ENCODE assay signal across 8 cellular contexts in genomic region chrX:2325076-2325784, GRCh38.
DNase-seq lines count a peak whose midpoint lies in the region; ATAC-seq and TF ChIP-seq lines count a peak whose summit lies in the region.

No MANE protein-coding gene starts in this region.

- H3K9ac ChIP-seq in SK-N-SH (no peak overlapping the region; the same call in 1 of the 2 replicates), endodermal cell (ENCODE audit: extremely low read depth, low read length, poor library complexity, severe bottlenecking) (no peak overlapping the region)

- no peaks in the 10 kb centered on the region for H3K9me2 ChIP-seq in SK-N-SH

- ATAC-seq in GM18498 (IDR thresholded peaks at IDR 0.05; ENCODE audit: unreplicated experiment), result peak; percentile 49
- ATAC-seq in GM19023 (IDR thresholded peaks at IDR 0.05; ENCODE audit: unreplicated experiment), result no peak
- ATAC-seq in HG02759 (IDR thresholded peaks at IDR 0.05; ENCODE audit: unreplicated experiment), result no peak
- ATAC-seq in GM21367 (IDR thresholded peaks at IDR 0.05; ENCODE audit: unreplicated experiment), result no peak

- H3K36me3 Mint-ChIP-seq in endodermal cell (ENCODE audit: low read depth) (peaks cover 4% of the 10 kb centered on the region), neural crest cell (ENCODE audit: low read depth) (peaks cover 11% of the 10 kb centered on the region)

- H3K9me3 ChIP-seq in SK-N-SH, result no peaks in the 10 kb centered on the region
- no peaks in the 10 kb centered on the region for H3K9me3 ChIP-seq in endodermal cell (ENCODE audit: control insufficient read depth, low read length)

- no peaks in the 10 kb centered on the region for H3K79me2 ChIP-seq in SK-N-SH (ENCODE audit: insufficient read depth)

- H3K36me3 ChIP-seq in SK-N-SH (replicated peaks in 1 of 2; ENCODE audit: control insufficient read depth in 1 of 2, insufficient read depth in 2 of 2, low read length in 1 of 2) (no peaks in the 10 kb centered on the region), endodermal cell (ENCODE audit: control insufficient read depth, insufficient read depth, low read length) (no peaks in the 10 kb centered on the region)

- H3K27me3 Mint-ChIP-seq in endodermal cell (ENCODE audit: insufficient read depth), result no peaks in the 10 kb centered on the region
- H3K27me3 Mint-ChIP-seq in neural crest cell (ENCODE audit: low read depth), result no peaks in the 10 kb centered on the region

- TF ChIP-seq CTCF in SK-N-SH (IDR thresholded peaks at IDR 0.05) (no peak), endodermal cell (conservative IDR thresholded peaks at IDR 0.05) (no peak), neural crest cell (conservative IDR thresholded peaks at IDR 0.05) (no peak)

- H3K4me3 ChIP-seq in SK-N-SH (ENCODE audit: low read depth in 2 of 2, low read length in 1 of 2) (peak overlapping the region in 1 of 2 experiments; percentile 32; a peak in 2 of 4 replicates), endodermal cell (ENCODE audit: low read length) (no peak overlapping the region)

- no peaks in the 10 kb centered on the region for H3F3A ChIP-seq in SK-N-SH (replicated peaks; ENCODE audit: insufficient read depth)

- no peaks in the 10 kb centered on the region for H3K27me3 ChIP-seq in SK-N-SH (ENCODE audit: insufficient read depth)
- H3K27me3 ChIP-seq in endodermal cell (ENCODE audit: control insufficient read depth, insufficient read depth, low read length, poor library complexity, severe bottlenecking), result no peaks in the 10 kb centered on the region

- POLR2A ChIA-PET in SK-N-SH (lab: Yijun Ruan, JAX), result no interaction called here

- H3K27ac Mint-ChIP-seq in endodermal cell (no peak overlapping the region), neural crest cell (ENCODE audit: unreplicated experiment) (no peak overlapping the region)

- no peaks in the 10 kb centered on the region for H4K20me1 ChIP-seq in SK-N-SH (ENCODE audit: insufficient read depth)

- peak overlapping the region; percentile 46; the same call in 1 of the 2 replicates for H2AFZ ChIP-seq in SK-N-SH (ENCODE audit: low read depth)

- CTCF ChIA-PET in SK-N-SH (lab: Yijun Ruan, JAX), result no interaction called here

- TF ChIP-seq RAD21 in SK-N-SH (IDR thresholded peaks at IDR 0.05; ENCODE audit: low read length), result no peak

- DNase-seq in SK-N-SH (peak; percentile 49), endodermal cell (peak; percentile 70), neural crest cell (ENCODE audit: low read depth, low spot score) (no peak), NCI-H146 (lab: John Stamatoyannopoulos, UW) (no peak)

- H3K4me1 Mint-ChIP-seq in endodermal cell (peaks cover 11% of the 10 kb centered on the region), neural crest cell (peaks cover 36% of the 10 kb centered on the region)

- no peak overlapping the region for H3K4me2 ChIP-seq in SK-N-SH

- H3K4me3 Mint-ChIP-seq in endodermal cell, result peak overlapping the region; percentile 38
- H3K4me3 Mint-ChIP-seq in neural crest cell, result peak overlapping the region; percentile 11

- H3K27ac ChIP-seq in SK-N-SH (ENCODE audit: low read depth in 2 of 2, low read length in 1 of 2) (peak overlapping the region; percentile 30 to 87), endodermal cell (ENCODE audit: low read depth, low read length) (no peak overlapping the region)

- TF ChIP-seq EP300 in SK-N-SH (IDR thresholded peaks at IDR 0.05; ENCODE audit: borderline replicate concordance in 1 of 2, low read depth in 1 of 2, low read length in 1 of 2), result no peak

- H3K4me1 ChIP-seq in SK-N-SH (ENCODE audit: control insufficient read depth in 1 of 2, insufficient read depth in 2 of 2, low read depth in 1 of 2, low read length in 1 of 2), result peaks cover 0 to 7% of the 10 kb centered on the region in 2 experiments; a peak in 1 of 4 replicates
- H3K4me1 ChIP-seq in endodermal cell (ENCODE audit: control insufficient read depth, insufficient read depth, low read length), result peaks cover 3% of the 10 kb centered on the region

- H3K9me3 Mint-ChIP-seq in endodermal cell, result no peaks in the 10 kb centered on the region
- peaks cover 9% of the 10 kb centered on the region for H3K9me3 Mint-ChIP-seq in neural crest cell

- 66% methylated on average over 27 of the region's 27 CpGs for WGBS in SK-N-SH (ENCODE audit: low lambda C conversion rate)
- WGBS in endodermal cell (ENCODE audit: insufficient coverage in 1 of 2, insufficient read length in 1 of 2), 2 experiments, result 95 to 98% methylated on average over 27 of the region's 27 CpGs

TF ChIP-seq in SK-N-SH, 30 proteins besides CTCF, POLR2A, EP300 and RAD21:
- TF ChIP-seq MXI1 (IDR thresholded peaks at IDR 0.05; ENCODE audit: low read depth, low read length) (no peak), YY1 (IDR thresholded peaks at IDR 0.05; ENCODE audit: low read depth) (peak; percentile 94), CHD2 (IDR thresholded peaks at IDR 0.05; ENCODE audit: low read length, partially characterized antibody) (no peak), NFIC (IDR thresholded peaks at IDR 0.05; ENCODE audit: borderline replicate concordance) (no peak), ELF1 (IDR thresholded peaks at IDR 0.05) (no peak), TAF1 (IDR thresholded peaks at IDR 0.05; ENCODE audit: borderline replicate concordance, low read depth, low read length) (peak; percentile 59; the same call in 1 of the 2 replicates), MEF2A (IDR thresholded peaks at IDR 0.05; ENCODE audit: borderline replicate concordance, low read depth) (no peak), SIN3A (IDR thresholded peaks at IDR 0.05; ENCODE audit: borderline replicate concordance, low read depth, low read length) (no peak), GABPA (IDR thresholded peaks at IDR 0.05; ENCODE audit: low read depth) (peak; percentile 76)
- TF ChIP-seq, protein P1, sequence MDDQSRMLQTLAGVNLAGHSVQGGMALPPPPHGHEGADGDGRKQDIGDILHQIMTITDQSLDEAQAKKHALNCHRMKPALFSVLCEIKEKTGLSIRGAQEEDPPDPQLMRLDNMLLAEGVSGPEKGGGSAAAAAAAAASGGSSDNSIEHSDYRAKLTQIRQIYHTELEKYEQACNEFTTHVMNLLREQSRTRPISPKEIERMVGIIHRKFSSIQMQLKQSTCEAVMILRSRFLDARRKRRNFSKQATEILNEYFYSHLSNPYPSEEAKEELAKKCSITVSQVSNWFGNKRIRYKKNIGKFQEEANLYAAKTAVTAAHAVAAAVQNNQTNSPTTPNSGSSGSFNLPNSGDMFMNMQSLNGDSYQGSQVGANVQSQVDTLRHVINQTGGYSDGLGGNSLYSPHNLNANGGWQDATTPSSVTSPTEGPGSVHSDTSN (IDR thresholded peaks at IDR 0.05), result no peak
- TF ChIP-seq, protein P2, sequence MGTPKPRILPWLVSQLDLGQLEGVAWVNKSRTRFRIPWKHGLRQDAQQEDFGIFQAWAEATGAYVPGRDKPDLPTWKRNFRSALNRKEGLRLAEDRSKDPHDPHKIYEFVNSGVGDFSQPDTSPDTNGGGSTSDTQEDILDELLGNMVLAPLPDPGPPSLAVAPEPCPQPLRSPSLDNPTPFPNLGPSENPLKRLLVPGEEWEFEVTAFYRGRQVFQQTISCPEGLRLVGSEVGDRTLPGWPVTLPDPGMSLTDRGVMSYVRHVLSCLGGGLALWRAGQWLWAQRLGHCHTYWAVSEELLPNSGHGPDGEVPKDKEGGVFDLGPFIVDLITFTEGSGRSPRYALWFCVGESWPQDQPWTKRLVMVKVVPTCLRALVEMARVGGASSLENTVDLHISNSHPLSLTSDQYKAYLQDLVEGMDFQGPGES (IDR thresholded peaks at IDR 0.05; ENCODE audit: low read depth, low read length), result no peak
- TF ChIP-seq, protein P3, sequence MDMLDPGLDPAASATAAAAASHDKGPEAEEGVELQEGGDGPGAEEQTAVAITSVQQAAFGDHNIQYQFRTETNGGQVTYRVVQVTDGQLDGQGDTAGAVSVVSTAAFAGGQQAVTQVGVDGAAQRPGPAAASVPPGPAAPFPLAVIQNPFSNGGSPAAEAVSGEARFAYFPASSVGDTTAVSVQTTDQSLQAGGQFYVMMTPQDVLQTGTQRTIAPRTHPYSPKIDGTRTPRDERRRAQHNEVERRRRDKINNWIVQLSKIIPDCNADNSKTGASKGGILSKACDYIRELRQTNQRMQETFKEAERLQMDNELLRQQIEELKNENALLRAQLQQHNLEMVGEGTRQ (IDR thresholded peaks at IDR 0.05; ENCODE audit: borderline replicate concordance, low read depth, low read length), result no peak
- TF ChIP-seq, protein P4, sequence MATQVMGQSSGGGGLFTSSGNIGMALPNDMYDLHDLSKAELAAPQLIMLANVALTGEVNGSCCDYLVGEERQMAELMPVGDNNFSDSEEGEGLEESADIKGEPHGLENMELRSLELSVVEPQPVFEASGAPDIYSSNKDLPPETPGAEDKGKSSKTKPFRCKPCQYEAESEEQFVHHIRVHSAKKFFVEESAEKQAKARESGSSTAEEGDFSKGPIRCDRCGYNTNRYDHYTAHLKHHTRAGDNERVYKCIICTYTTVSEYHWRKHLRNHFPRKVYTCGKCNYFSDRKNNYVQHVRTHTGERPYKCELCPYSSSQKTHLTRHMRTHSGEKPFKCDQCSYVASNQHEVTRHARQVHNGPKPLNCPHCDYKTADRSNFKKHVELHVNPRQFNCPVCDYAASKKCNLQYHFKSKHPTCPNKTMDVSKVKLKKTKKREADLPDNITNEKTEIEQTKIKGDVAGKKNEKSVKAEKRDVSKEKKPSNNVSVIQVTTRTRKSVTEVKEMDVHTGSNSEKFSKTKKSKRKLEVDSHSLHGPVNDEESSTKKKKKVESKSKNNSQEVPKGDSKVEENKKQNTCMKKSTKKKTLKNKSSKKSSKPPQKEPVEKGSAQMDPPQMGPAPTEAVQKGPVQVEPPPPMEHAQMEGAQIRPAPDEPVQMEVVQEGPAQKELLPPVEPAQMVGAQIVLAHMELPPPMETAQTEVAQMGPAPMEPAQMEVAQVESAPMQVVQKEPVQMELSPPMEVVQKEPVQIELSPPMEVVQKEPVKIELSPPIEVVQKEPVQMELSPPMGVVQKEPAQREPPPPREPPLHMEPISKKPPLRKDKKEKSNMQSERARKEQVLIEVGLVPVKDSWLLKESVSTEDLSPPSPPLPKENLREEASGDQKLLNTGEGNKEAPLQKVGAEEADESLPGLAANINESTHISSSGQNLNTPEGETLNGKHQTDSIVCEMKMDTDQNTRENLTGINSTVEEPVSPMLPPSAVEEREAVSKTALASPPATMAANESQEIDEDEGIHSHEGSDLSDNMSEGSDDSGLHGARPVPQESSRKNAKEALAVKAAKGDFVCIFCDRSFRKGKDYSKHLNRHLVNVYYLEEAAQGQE (IDR thresholded peaks at IDR 0.05; ENCODE audit: low read depth, low read length), result no peak
- TF ChIP-seq, protein P5, sequence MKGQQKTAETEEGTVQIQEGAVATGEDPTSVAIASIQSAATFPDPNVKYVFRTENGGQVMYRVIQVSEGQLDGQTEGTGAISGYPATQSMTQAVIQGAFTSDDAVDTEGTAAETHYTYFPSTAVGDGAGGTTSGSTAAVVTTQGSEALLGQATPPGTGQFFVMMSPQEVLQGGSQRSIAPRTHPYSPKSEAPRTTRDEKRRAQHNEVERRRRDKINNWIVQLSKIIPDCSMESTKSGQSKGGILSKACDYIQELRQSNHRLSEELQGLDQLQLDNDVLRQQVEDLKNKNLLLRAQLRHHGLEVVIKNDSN (IDR thresholded peaks at IDR 0.05; ENCODE audit: borderline replicate concordance, low read depth), result no peak
TF ChIP-seq in SK-N-SH: peak in this region for 3.

Comparison
In these comparisons a context has a peak if more than half of its experiments do, and no peak if none do; other contexts are left out.
1. DNase-seq: peak in SK-N-SH (single experiment) and endodermal cell (single experiment); none in neural crest cell (single experiment) and NCI-H146 (single experiment).